9 cellular contexts compared by ENCODE assay signal in genomic region chr4:77358315-77358928, GRCh38.
A peak's percentile ranks its signal among the peaks of the same experiment; 100 is the strongest.
DNase-seq lines count a peak whose midpoint lies in the region; ATAC-seq and TF ChIP-seq lines count a peak whose summit lies in the region.
"Had no signal": no experiment of that assay in that cellular context is flagged by ENCODE, and none has a peak within 500 bp of the region (broad histone marks: within the 10 kb centered on the region; RNA-seq: fewer than 3 reads in every experiment).

No MANE protein-coding gene starts in this region.

- H3K4me2 ChIP-seq in smooth muscle cell: no peak overlapping the region

- H3K27ac ChIP-seq in left ventricle myocardium inferior (replicated peaks) (no peak overlapping the region), smooth muscle cell (ENCODE audit: low read depth) (no peak overlapping the region)
- H3K27ac ChIP-seq: epithelial cell of prostate had no signal

- intact Hi-C loops in left ventricle myocardium inferior (cut with micrococcal nuclease): loop anchor here (5.0 kb wide), 1 partner anchor 116 kb away; no protein-coding TSS in a partner anchor

- H3K79me2 ChIP-seq in smooth muscle cell (ENCODE audit: low read depth): no peaks in the 10 kb centered on the region

- H3F3A ChIP-seq in smooth muscle cell (ENCODE audit: low read depth): no peaks in the 10 kb centered on the region

- 93% methylated on average over 2 of the region's 2 CpGs for WGBS in smooth muscle cell (ENCODE audit: low lambda C conversion rate)

- no peak overlapping the region for H3K4me3 ChIP-seq in AG09309 (ENCODE audit: control insufficient read depth, low read depth, low read length)
- no peak overlapping the region for H3K4me3 ChIP-seq in GM12865 (ENCODE audit: low read depth, low read length)
- no peak overlapping the region for H3K4me3 ChIP-seq in left ventricle myocardium inferior
- no peak overlapping the region for H3K4me3 ChIP-seq in smooth muscle cell

- no peak overlapping the region for H3K27ac Mint-ChIP-seq in WTC11

- TF ChIP-seq CTCF in AG09309 (IDR thresholded peaks at IDR 0.05; ENCODE audit: control insufficient read depth, insufficient read depth, low read depth, low read length, missing control alignments) (peak; percentile 70), GM12865 (IDR thresholded peaks at IDR 0.05; ENCODE audit: insufficient read depth, low read depth, low read length, missing control alignments) (peak; percentile 61), WTC11 (IDR thresholded peaks at IDR 0.05) (peak; percentile 44), left ventricle myocardium inferior (IDR thresholded peaks at IDR 0.05; ENCODE audit: borderline replicate concordance) (peak; percentile 70), smooth muscle cell (IDR thresholded peaks at IDR 0.05; ENCODE audit: borderline replicate concordance, insufficient read depth, poor library complexity, severe bottlenecking) (peak; percentile 72)

- peaks cover 12% of the 10 kb centered on the region for H3K27me3 Mint-ChIP-seq in WTC11 (ENCODE audit: low read depth)

- H3K9me3 ChIP-seq in left ventricle myocardium inferior (replicated peaks) (no peaks in the 10 kb centered on the region), smooth muscle cell (replicated peaks; ENCODE audit: low read depth) (no peaks in the 10 kb centered on the region)

- no peaks in the 10 kb centered on the region for H3K36me3 Mint-ChIP-seq in WTC11

- ATAC-seq in WTC11 (peak; percentile 72), HG03108 (IDR thresholded peaks at IDR 0.05; ENCODE audit: unreplicated experiment) (no peak)

- H3K4me1 Mint-ChIP-seq in WTC11: peaks cover 8% of the 10 kb centered on the region

- H3K36me3 ChIP-seq in left ventricle myocardium inferior: no peaks in the 10 kb centered on the region
- H3K36me3 ChIP-seq in smooth muscle cell (ENCODE audit: low read depth): no peaks in the 10 kb centered on the region

- POLR2A ChIA-PET in WTC11 (lab: Charles Lee): no interaction called here

- DNase-seq in AG09309 (ENCODE audit: low read depth) (no peak), GM12865 (ENCODE audit: low read depth) (peak; percentile 50), Kasumi-1 (lab: John Stamatoyannopoulos, UW) (peak; percentile 37 to 76), WTC11 (ENCODE audit: low spot score) (peak; percentile 13), left ventricle myocardium inferior (no peak), smooth muscle cell (lab: John Stamatoyannopoulos, UW; ENCODE audit: unreplicated experiment) (no peak)
- no peak for DNase-seq in stimulated activated CD4-positive, alpha-beta T cell treated with anti-CD3 and anti-CD28 coated beads, Interleukin-2, amount 100 ng/mL, for 48 hours

- no peak overlapping the region for H3K4me3 Mint-ChIP-seq in WTC11

- peaks cover 35% of the 10 kb centered on the region for H3K27me3 ChIP-seq in left ventricle myocardium inferior (ENCODE audit: low read depth)
- peaks cover 38% of the 10 kb centered on the region for H3K27me3 ChIP-seq in smooth muscle cell (ENCODE audit: low read depth)

- no peaks in the 10 kb centered on the region for H4K20me1 ChIP-seq in smooth muscle cell (ENCODE audit: low read depth)

- no peaks in the 10 kb centered on the region for H3K4me1 ChIP-seq in left ventricle myocardium inferior
- no peaks in the 10 kb centered on the region for H3K4me1 ChIP-seq in smooth muscle cell (ENCODE audit: low read depth)

- CTCF ChIA-PET in WTC11 (lab: Charles Lee): interaction anchor here (0.6 to 2.4 kb wide), 33 partner anchors 8 to 340 kb away, joined by 3 to 17 read pairs (median 4); partner anchors contain the start of gene CXCL13

- no peaks in the 10 kb centered on the region for H3K9me3 Mint-ChIP-seq in WTC11

- no peak overlapping the region for H3K9ac ChIP-seq in smooth muscle cell (ENCODE audit: low read depth)

- H2AFZ ChIP-seq in smooth muscle cell (ENCODE audit: low read depth): no peak overlapping the region

TF ChIP-seq in WTC11, 78 proteins besides CTCF, POLR2A, EP300 and RAD21:
- TF ChIP-seq IRF2 (CRISPR knock-in tag; IDR thresholded peaks at IDR 0.05; ENCODE audit: borderline replicate concordance, low read depth) (no peak), ZNF281 (CRISPR knock-in tag; IDR thresholded peaks at IDR 0.05) (no peak), PRDM15 (CRISPR knock-in tag; IDR thresholded peaks at IDR 0.05) (no peak), NFYB (CRISPR knock-in tag; conservative IDR thresholded peaks at IDR 0.05; ENCODE audit: low read depth) (no peak), GTF2I (CRISPR knock-in tag; conservative IDR thresholded peaks at IDR 0.05) (no peak), ELF4 (CRISPR knock-in tag; IDR thresholded peaks at IDR 0.05; ENCODE audit: low read depth) (no peak), FOXJ3 (CRISPR knock-in tag; IDR thresholded peaks at IDR 0.05; ENCODE audit: borderline replicate concordance) (no peak), USF1 (CRISPR knock-in tag; IDR thresholded peaks at IDR 0.05) (no peak), NR2C2 (CRISPR knock-in tag; IDR thresholded peaks at IDR 0.05) (no peak)

Comparison
In these comparisons a context has a peak if more than half of its experiments do, and no peak if none do; other contexts are left out.
1. DNase-seq: peak in GM12865 (single experiment), Kasumi-1 (2 of 2) and WTC11 (single experiment); none in AG09309 (single experiment), left ventricle myocardium inferior (single experiment), smooth muscle cell (single experiment) and stimulated activated CD4-positive, alpha-beta T cell treated with anti-CD3 and anti-CD28 coated beads, Interleukin-2, amount 100 ng/mL, for 48 hours (0 of 2).
2. Peak in every context shown above with its lines, with median percentiles within 50 percentile points of each other: CTCF ChIP-seq.